In genomic region chr4:121712001-121712655, GRCh38 we compare ENCODE assay signal across 9 cellular contexts. TPM values are rescaled to one million over a fixed set of nuclear protein-coding genes. Genes with fewer than 3 reads are reported as not detected.
DNase-seq lines count a peak whose midpoint lies in the region; ATAC-seq, FAIRE-seq and TF ChIP-seq lines count a peak whose summit lies in the region.
"Had no signal": no experiment of that assay in that cellular context is flagged by ENCODE, and none has a peak within 500 bp of the region (broad histone marks: within the 10 kb centered on the region; RNA-seq: fewer than 3 reads in every experiment).

No MANE protein-coding gene starts in this region.

- H3K36me3 Mint-ChIP-seq in activated CD8-positive, alpha-beta T cell treated with anti-CD3 and anti-CD28 coated beads, Interleukin-2, amount 10 ng/mL, durations not matched to agents 7 days and 5 days (ENCODE audit: low read depth), result no peaks in the 10 kb centered on the region

- WGBS in HUES64, result 53% methylated on average over 7 of the region's 7 CpGs
- WGBS in esophagus squamous epithelium, 2 donors, result 55 to 65% methylated on average over 7 of the region's 7 CpGs
- 41 to 51% (median 44%) methylated on average over 7 of the region's 7 CpGs for WGBS in psoas muscle, 3 donors

- POLR2A ChIA-PET in activated CD8-positive, alpha-beta T cell treated with anti-CD3 and anti-CD28 coated beads, Interleukin-2, amount 10 ng/mL, durations not matched to agents 7 days and 5 days (lab: Charles Lee), result no interaction called here

- H3K4me3 Mint-ChIP-seq in activated CD8-positive, alpha-beta T cell treated with anti-CD3 and anti-CD28 coated beads, Interleukin-2, amount 10 ng/mL, durations not matched to agents 7 days and 5 days, result no peak overlapping the region

- H3K36me3 ChIP-seq in HUES64 (ENCODE audit: insufficient read depth, low read length), result no peaks in the 10 kb centered on the region
- no peaks in the 10 kb centered on the region for H3K36me3 ChIP-seq in esophagus squamous epithelium
- H3K36me3 ChIP-seq in psoas muscle (ENCODE audit: insufficient read depth in 1 of 2, low read depth in 1 of 2), result no peaks in the 10 kb centered on the region

- H3K4me1 Mint-ChIP-seq in activated CD8-positive, alpha-beta T cell treated with anti-CD3 and anti-CD28 coated beads, Interleukin-2, amount 10 ng/mL, durations not matched to agents 7 days and 5 days (ENCODE audit: low read depth), result peaks cover 21% of the 10 kb centered on the region

- H3K9me3 ChIP-seq in HUES64 (ENCODE audit: insufficient read depth, low read depth, low read length) (no peaks in the 10 kb centered on the region), esophagus squamous epithelium (no peaks in the 10 kb centered on the region), psoas muscle (no peaks in the 10 kb centered on the region)

- no peak for TF ChIP-seq CTCF in esophagus squamous epithelium (IDR thresholded peaks at IDR 0.05)
- TF ChIP-seq CTCF in psoas muscle (IDR thresholded peaks at IDR 0.05), result no peak

- no peak for FAIRE-seq in RCC 7860 (lab: Jason Lieb, UNC)

- DNase-seq in esophagus squamous epithelium (lab: John Stamatoyannopoulos, UW), result no peak
- DNase-seq in psoas muscle, result no peak
- DNase-seq in NCI-H82 treated with DMSO at 0.1 percent for 48 hours (lab: John Stamatoyannopoulos, UW; ENCODE audit: unreplicated experiment), result no peak
- DNase-seq in activated CD8-positive, alpha-beta T cell treated with anti-CD3 and anti-CD28 coated beads, Interleukin-2, amount 10 ng/mL, durations not matched to agents 7 days and 5 days, result no peak
- no peak for DNase-seq in NCI-H1417 treated with DMSO at 0.1 percent for 48 hours (lab: John Stamatoyannopoulos, UW)
- DNase-seq in RCC 7860 (ENCODE audit: low spot score), result no peak
- DNase-seq: NCI-H2107 had no signal

- H3K27me3 ChIP-seq in HUES64 (ENCODE audit: insufficient read depth, low read length) (no peaks in the 10 kb centered on the region), esophagus squamous epithelium (no peaks in the 10 kb centered on the region), psoas muscle (ENCODE audit: insufficient read depth in 3 of 3, low read length in 2 of 3) (peaks cover 0 to 3% (median 0%) of the 10 kb centered on the region in 3 donors)

- H3K9me3 Mint-ChIP-seq in activated CD8-positive, alpha-beta T cell treated with anti-CD3 and anti-CD28 coated beads, Interleukin-2, amount 10 ng/mL, durations not matched to agents 7 days and 5 days (ENCODE audit: insufficient read depth), result no peaks in the 10 kb centered on the region

- TF ChIP-seq POLR2A in esophagus squamous epithelium (IDR thresholded peaks at IDR 0.05), result no peak

- H3K4me3 ChIP-seq in HUES64 (ENCODE audit: low read length) (peak overlapping the region; percentile 43), esophagus squamous epithelium (peak overlapping the region in 3 of 4 donors; percentile 13 to 48 (median 18)), psoas muscle (peak overlapping the region; percentile 42)

- CTCF ChIA-PET in activated CD8-positive, alpha-beta T cell treated with anti-CD3 and anti-CD28 coated beads, Interleukin-2, amount 10 ng/mL, durations not matched to agents 7 days and 5 days (lab: Charles Lee), result no interaction called here

- ATAC-seq in GM18511 (IDR thresholded peaks at IDR 0.05; ENCODE audit: unreplicated experiment) (peak; percentile 5), psoas muscle (peak in 1 of 4 donors; percentile 34)
- no peak for ATAC-seq in activated CD8-positive, alpha-beta T cell treated with anti-CD3 and anti-CD28 coated beads, Interleukin-2, amount 10 ng/mL, durations not matched to agents 7 days and 5 days

- H3K27ac Mint-ChIP-seq in activated CD8-positive, alpha-beta T cell treated with anti-CD3 and anti-CD28 coated beads, Interleukin-2, amount 10 ng/mL, durations not matched to agents 7 days and 5 days, result no peak overlapping the region

- H3K27ac ChIP-seq in HUES64 (ENCODE audit: low read depth, low read length) (peak overlapping the region; percentile 83), esophagus squamous epithelium (peak overlapping the region; percentile 21 to 76 (median 68)), psoas muscle (peak overlapping the region; percentile 59)

- H3K4me1 ChIP-seq in HUES64 (ENCODE audit: insufficient read depth, low read length) (peaks cover 28% of the 10 kb centered on the region), esophagus squamous epithelium (peaks cover 6 to 10% (median 6%) of the 10 kb centered on the region in 3 donors), psoas muscle (no peaks in the 10 kb centered on the region)

- H3K9ac ChIP-seq in HUES64 (ENCODE audit: low read depth, low read length), result peak overlapping the region; percentile 72; the same call in 1 of the 2 replicates

- H3K27me3 Mint-ChIP-seq in activated CD8-positive, alpha-beta T cell treated with anti-CD3 and anti-CD28 coated beads, Interleukin-2, amount 10 ng/mL, durations not matched to agents 7 days and 5 days (ENCODE audit: low read depth), result peaks cover 54% of the 10 kb centered on the region

- intact Hi-C loops in esophagus squamous epithelium (cut with DNase I) (no loop called here), psoas muscle (cut with DNase I) (no loop called here)

RNA-seq across cellular contexts. Expression of gene ANXA5, which starts 15.3 kb away (rescaled TPM):
- 334 TPM for polyA plus RNA-seq in HUES64 (2013, experiment 1 of 2)
- 330 TPM for polyA plus RNA-seq in HUES64 (2013, experiment 2 of 2)
- total RNA-seq in esophagus squamous epithelium, result 100 to 1,000 TPM in 2 of 4 donors, 10 to 100 TPM in 2; 50.4 to 153 (median 117) TPM
- total RNA-seq in psoas muscle, result 100 to 1,000 TPM in 1 of 4 donors, 10 to 100 TPM in 3; 59.1 to 149 (median 84.5) TPM
- 100 to 1,000 TPM; 116 to 264 (median 194) TPM for polyA plus RNA-seq in psoas muscle
- total RNA-seq in activated CD8-positive, alpha-beta T cell treated with anti-CD3 and anti-CD28 coated beads, Interleukin-2, amount 10 ng/mL, durations not matched to agents 7 days and 5 days, result 100 to 1,000 TPM; 145 to 147 TPM

RNA-seq across cellular contexts. Expression of gene SMIM43, which starts 52.8 kb away (rescaled TPM):
- 1.4 TPM for polyA plus RNA-seq in HUES64 (2013, experiment 1 of 2)
- 1.3 TPM for polyA plus RNA-seq in HUES64 (2013, experiment 2 of 2)
- under 1 TPM in 1 of 4 donors, not detected in 3; 0.38 TPM for total RNA-seq in esophagus squamous epithelium
- total RNA-seq in psoas muscle, result not detected
- polyA plus RNA-seq in psoas muscle, result under 1 TPM in 2 of 3 donors, not detected in 1; 0.03 TPM
- not detected for total RNA-seq in activated CD8-positive, alpha-beta T cell treated with anti-CD3 and anti-CD28 coated beads, Interleukin-2, amount 10 ng/mL, durations not matched to agents 7 days and 5 days
